In the genomic region with DNA sequence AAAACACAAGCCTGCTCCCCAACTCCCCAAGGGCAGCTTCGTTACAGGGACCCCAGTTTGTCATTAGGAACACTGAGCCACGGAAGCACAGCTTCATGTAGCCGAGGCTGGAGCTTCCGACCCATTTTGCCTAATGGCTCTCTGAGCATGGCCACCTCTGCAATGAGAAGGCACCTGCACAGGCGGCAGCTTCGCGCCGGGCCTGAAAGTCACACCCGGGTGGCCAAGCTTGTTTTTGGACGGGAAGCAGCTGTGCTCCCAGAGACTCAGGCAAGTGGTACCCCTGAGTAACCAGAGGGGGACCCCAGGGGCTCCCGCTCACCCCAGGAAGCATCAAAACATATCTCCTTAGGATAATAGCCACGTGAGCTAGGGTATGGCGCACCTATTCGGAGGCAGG, we compare ENCODE assay signal across 11 cellular contexts.
DNase-seq lines count a peak whose midpoint lies in the region; ATAC-seq and TF ChIP-seq lines count a peak whose summit lies in the region.
"Had no signal": no experiment of that assay in that cellular context is flagged by ENCODE, and none has a peak within 500 bp of the region (broad histone marks: within the 10 kb centered on the region; RNA-seq: fewer than 3 reads in every experiment).

No MANE protein-coding gene starts in this region.

- H3K4me3 ChIP-seq in DND-41 (ENCODE audit: low read depth in 1 of 2, low read length in 2 of 2) (no peak overlapping the region), trophoblast cell (ENCODE audit: low read depth, low read length) (no peak overlapping the region), endodermal cell (ENCODE audit: low read length) (no peak overlapping the region)
- H3K4me3 ChIP-seq in effector memory CD4-positive, alpha-beta T cell (ENCODE audit: insufficient read depth, low read depth, low read length, poor library complexity, severe bottlenecking): no peak overlapping the region
- H3K4me3 ChIP-seq: colonic mucosa had no signal

- H2AFZ ChIP-seq in DND-41 (ENCODE audit: low read depth, low read length) (no peak overlapping the region), trophoblast cell (ENCODE audit: insufficient read depth, low read length, poor library complexity) (no peak overlapping the region)

- H3K9me3 ChIP-seq in DND-41 (ENCODE audit: insufficient read depth, low read length, severe bottlenecking) (no peaks in the 10 kb centered on the region), trophoblast cell (ENCODE audit: insufficient read depth, low read depth, low read length) (no peaks in the 10 kb centered on the region), endodermal cell (ENCODE audit: control insufficient read depth, low read length) (no peaks in the 10 kb centered on the region)
- no peaks in the 10 kb centered on the region for H3K9me3 ChIP-seq in effector memory CD4-positive, alpha-beta T cell (ENCODE audit: control insufficient read depth, low read length)
- H3K9me3 ChIP-seq: colonic mucosa had no signal

- no peak overlapping the region for H2AK5ac ChIP-seq in trophoblast cell (ENCODE audit: low read length)

- peaks cover 43% of the 10 kb centered on the region for H3K4me1 ChIP-seq in DND-41 (ENCODE audit: insufficient read depth, low read length)
- H3K4me1 ChIP-seq in effector memory CD4-positive, alpha-beta T cell (ENCODE audit: control insufficient read depth, insufficient read depth, low read length, poor library complexity, severe bottlenecking): peaks cover 47% of the 10 kb centered on the region
- H3K4me1 ChIP-seq in trophoblast cell (ENCODE audit: control insufficient read depth in 1 of 2, insufficient read depth in 2 of 2, low read length in 2 of 2): peaks cover 17 to 20% of the 10 kb centered on the region in 2 experiments
- H3K4me1 ChIP-seq in endodermal cell (ENCODE audit: control insufficient read depth, insufficient read depth, low read length): peaks cover 5% of the 10 kb centered on the region

- no peak overlapping the region for H2BK5ac ChIP-seq in trophoblast cell (ENCODE audit: low read depth, low read length, poor library complexity)

- ATAC-seq in DND-41 (ENCODE audit: insufficient read depth, low read depth) (no peak), GM21825 (IDR thresholded peaks at IDR 0.05; ENCODE audit: unreplicated experiment) (no peak)

- DNase-seq in DND-41 (no peak), trophoblast cell (no peak), GM03348 (ENCODE audit: low spot score) (no peak), endodermal cell (no peak), SHP77 (lab: John Stamatoyannopoulos, UW) (no peak)
- DNase-seq in effector memory CD4-positive, alpha-beta T cell: no peak
- DNase-seq: activated CD4-positive, alpha-beta T cell treated with anti-CD3 and anti-CD28 coated beads for 48 hours; colonic mucosa; NCI-H2081 had no signal

- H3K27me3 Mint-ChIP-seq in IgD-negative memory B cell (no peaks in the 10 kb centered on the region), endodermal cell (ENCODE audit: insufficient read depth) (no peaks in the 10 kb centered on the region)

- H3K4me2 ChIP-seq in DND-41 (ENCODE audit: insufficient read depth, low read length): peak overlapping the region; percentile 91; the same call in 1 of the 2 replicates
- no peak overlapping the region for H3K4me2 ChIP-seq in trophoblast cell (ENCODE audit: low read length)

- peak overlapping the region in 3 of 4 donors; percentile 39 to 92 (median 82) for H3K4me3 Mint-ChIP-seq in IgD-negative memory B cell
- H3K4me3 Mint-ChIP-seq in endodermal cell: no peak overlapping the region

- no peak overlapping the region for H3K18ac ChIP-seq in trophoblast cell (ENCODE audit: low read length)

- H3K9ac ChIP-seq in DND-41 (ENCODE audit: low read depth, low read length): peak overlapping the region; percentile 64
- H3K9ac ChIP-seq in trophoblast cell (ENCODE audit: low read length): no peak overlapping the region
- H3K9ac ChIP-seq in endodermal cell (ENCODE audit: extremely low read depth, low read length, poor library complexity, severe bottlenecking): no peak overlapping the region

- no peak overlapping the region for H4K8ac ChIP-seq in trophoblast cell (ENCODE audit: low read depth, low read length)

- no CpG with 5 or more reads among the region's 14 CpGs for WGBS in trophoblast cell (ENCODE audit: extremely low coverage, insufficient coverage, insufficient read length)
- WGBS in endodermal cell (ENCODE audit: insufficient coverage in 1 of 2, insufficient read length in 1 of 2), 2 experiments: 89 to 98% methylated on average over 8 to 14 of the region's 14 CpGs

- H3K9me3 Mint-ChIP-seq in IgD-negative memory B cell (no peaks in the 10 kb centered on the region), endodermal cell (no peaks in the 10 kb centered on the region)

- peaks cover 45 to 50% (median 49%) of the 10 kb centered on the region in 3 donors for H3K4me1 Mint-ChIP-seq in IgD-negative memory B cell
- H3K4me1 Mint-ChIP-seq in endodermal cell: peaks cover 10% of the 10 kb centered on the region

- no peak overlapping the region for H4K12ac ChIP-seq in trophoblast cell (ENCODE audit: low read depth, low read length)

- no peaks in the 10 kb centered on the region for H3K27me3 ChIP-seq in DND-41 (ENCODE audit: insufficient read depth, low read length, poor library complexity)
- H3K27me3 ChIP-seq in effector memory CD4-positive, alpha-beta T cell (replicated peaks; ENCODE audit: control insufficient read depth, insufficient read depth, low read length, poor library complexity, severe bottlenecking): no peaks in the 10 kb centered on the region
- H3K27me3 ChIP-seq in trophoblast cell (ENCODE audit: insufficient read depth, low read length): no peaks in the 10 kb centered on the region
- no peaks in the 10 kb centered on the region for H3K27me3 ChIP-seq in endodermal cell (ENCODE audit: control insufficient read depth, insufficient read depth, low read length, poor library complexity, severe bottlenecking)
- H3K27me3 ChIP-seq: colonic mucosa had no signal

- H3K27ac Mint-ChIP-seq in IgD-negative memory B cell (peak overlapping the region; percentile 82 to 88 (median 87)), endodermal cell (no peak overlapping the region)

- no peak overlapping the region for H4K91ac ChIP-seq in trophoblast cell (ENCODE audit: low read depth, low read length)

- peaks cover 2% of the 10 kb centered on the region for H3K79me1 ChIP-seq in trophoblast cell (ENCODE audit: low read length)

- TF ChIP-seq CTCF in DND-41 (IDR thresholded peaks at IDR 0.05; ENCODE audit: borderline replicate concordance, extremely low read depth, low read length, poor library complexity, severe bottlenecking): no peak
- TF ChIP-seq CTCF in endodermal cell (conservative IDR thresholded peaks at IDR 0.05): no peak

- H2BK12ac ChIP-seq in trophoblast cell (ENCODE audit: low read length): no peak overlapping the region

- H3K36me3 ChIP-seq in DND-41 (ENCODE audit: insufficient read depth, low read length) (peaks cover 7% of the 10 kb centered on the region; the same call in 1 of the 2 replicates), trophoblast cell (ENCODE audit: control insufficient read depth in 1 of 2, insufficient read depth in 2 of 2, low read length in 2 of 2) (peaks cover 0 to 3% of the 10 kb centered on the region in 2 experiments), endodermal cell (ENCODE audit: control insufficient read depth, insufficient read depth, low read length) (peaks cover 17% of the 10 kb centered on the region)
- H3K36me3 ChIP-seq in effector memory CD4-positive, alpha-beta T cell (ENCODE audit: control insufficient read depth, insufficient read depth, low read length): peaks cover 13% of the 10 kb centered on the region
- H3K36me3 ChIP-seq: colonic mucosa had no signal

- peaks cover 82% of the 10 kb centered on the region for H4K20me1 ChIP-seq in DND-41 (ENCODE audit: insufficient read depth, low read length)

- no peak overlapping the region for H3K14ac ChIP-seq in trophoblast cell (ENCODE audit: low read length)

- H3K36me3 Mint-ChIP-seq in IgD-negative memory B cell (peaks cover 3% of the 10 kb centered on the region), endodermal cell (ENCODE audit: low read depth) (peaks cover 2% of the 10 kb centered on the region)

- no peak overlapping the region for H3K23ac ChIP-seq in trophoblast cell (ENCODE audit: low read length)

- H3K4ac ChIP-seq in trophoblast cell (ENCODE audit: low read depth, low read length): peak overlapping the region; percentile 4

- H3K79me2 ChIP-seq in DND-41 (ENCODE audit: insufficient read depth, low read length): peaks cover 83% of the 10 kb centered on the region
- H3K79me2 ChIP-seq in trophoblast cell (ENCODE audit: control insufficient read depth, insufficient read depth, low read length, poor library complexity): peaks cover 10% of the 10 kb centered on the region

- H2BK120ac ChIP-seq in trophoblast cell (ENCODE audit: insufficient read depth, low read length, poor library complexity): no peak overlapping the region

- H3K27ac ChIP-seq in DND-41 (ENCODE audit: low read length) (peak overlapping the region; percentile 41; the same call in 1 of the 2 replicates), trophoblast cell (ENCODE audit: low read depth, low read length) (no peak overlapping the region), endodermal cell (ENCODE audit: low read depth, low read length) (no peak overlapping the region)
- peak overlapping the region; percentile 19 for H3K27ac ChIP-seq in effector memory CD4-positive, alpha-beta T cell (ENCODE audit: insufficient read depth, low read length, poor library complexity, severe bottlenecking)

Comparison
In these comparisons a context has a peak if more than half of its experiments do, and no peak if none do; other contexts are left out.
1. H3K27ac ChIP-seq: peak in DND-41 (single experiment) and effector memory CD4-positive, alpha-beta T cell (single experiment); none in trophoblast cell (single experiment) and endodermal cell (single experiment).